Comparison of ENCODE assay signal across 17 cellular contexts in the genomic region with DNA sequence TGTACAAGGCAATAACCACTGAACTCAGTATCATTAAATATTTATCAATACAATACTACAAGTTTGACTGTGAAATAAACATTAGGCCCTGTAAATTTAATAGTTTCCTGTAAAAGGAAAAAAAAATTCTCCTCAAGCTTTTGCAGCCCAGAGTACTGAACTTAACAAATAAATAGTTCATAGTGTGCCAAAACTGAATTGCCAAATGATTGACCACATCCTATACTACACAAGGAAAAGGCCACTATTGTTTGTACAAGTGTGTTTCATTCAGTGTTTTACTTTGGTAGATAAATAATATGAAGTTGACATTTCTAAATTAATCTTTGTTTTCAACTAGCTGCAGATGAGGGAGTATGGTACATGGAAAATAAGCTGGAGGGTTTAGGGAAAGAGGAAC.
"Had no signal": no experiment of that assay in that cellular context is flagged by ENCODE, and none has a peak within 500 bp of the region (broad histone marks: within the 10 kb centered on the region; RNA-seq: fewer than 3 reads in every experiment).

No MANE protein-coding gene starts in this region.

- H3K27ac Mint-ChIP-seq: activated CD8-positive, alpha-beta T cell treated with anti-CD3 and anti-CD28 coated beads, Interleukin-2, amount 10 ng/mL, durations not matched to agents 7 days and 5 days had no signal

- H3K36me3 ChIP-seq: heart right ventricle, ovary, stomach, thyroid gland had no signal

- H3K4me1 ChIP-seq: heart right ventricle, thyroid gland had no signal

- FAIRE-seq: urothelium cell line had no signal

- H3K4me3 Mint-ChIP-seq: activated CD8-positive, alpha-beta T cell treated with anti-CD3 and anti-CD28 coated beads, Interleukin-2, amount 10 ng/mL, durations not matched to agents 7 days and 5 days had no signal

- H3K9me3 ChIP-seq: ovary, stomach, thyroid gland had no signal

- H3K27me3 ChIP-seq: heart right ventricle, ovary, stomach, thyroid gland had no signal

- H3K4me3 ChIP-seq: heart right ventricle, ovary, stomach, thyroid gland had no signal

- DNase-seq: activated CD4-positive, alpha-beta T cell treated with anti-CD3 and anti-CD28 coated beads for 4 hours; activated CD8-positive, alpha-beta memory T cell treated with anti-CD3 and anti-CD28 coated beads, Interleukin-2, amount 50 U/mL, for 48 hours; activated CD8-positive, alpha-beta T cell treated with anti-CD3 and anti-CD28 coated beads, Interleukin-2, amount 10 ng/mL, durations not matched to agents 7 days and 5 days; activated naive CD4-positive, alpha-beta T cell; central memory CD4-positive, alpha-beta T cell; cortex of kidney; effector memory CD4-positive, alpha-beta T cell; heart right ventricle; islet precursor cell; left ventricle myocardium superior; mesenchymal stem cell; ovary; stomach; T-helper 1 cell; thyroid gland had no signal

- H3K27ac ChIP-seq: epithelial cell of prostate, heart right ventricle, ovary, stomach, thyroid gland had no signal

- ATAC-seq: activated CD8-positive, alpha-beta T cell treated with anti-CD3 and anti-CD28 coated beads, Interleukin-2, amount 10 ng/mL, durations not matched to agents 7 days and 5 days; heart right ventricle; left ventricle myocardium superior had no signal
